In genomic region chr4:165627548-165627947, GRCh38 we compare ENCODE assay signal across 26 cellular contexts.
"Had no signal": no experiment of that assay in that cellular context is flagged by ENCODE, and none has a peak within 500 bp of the region (broad histone marks: within the 10 kb centered on the region; RNA-seq: fewer than 3 reads in every experiment).

No MANE protein-coding gene starts in this region.

- H3K27me3 ChIP-seq: body of pancreas, cardiac muscle cell, neural progenitor cell, spleen, testis, uterus had no signal

- H3K4me3 ChIP-seq: body of pancreas, cardiac muscle cell, neural progenitor cell, prostate gland, testis, uterus had no signal

- H3K36me3 Mint-ChIP-seq: activated naive CD4-positive, alpha-beta T cell treated with anti-CD3 and anti-CD28 coated beads, Interleukin-2, amount 50 U/mL, for 24 hours; mesothelial cell of epicardium; naive thymus-derived CD8-positive, alpha-beta T cell; neural progenitor cell had no signal

- H3K4me2 ChIP-seq: neural progenitor cell had no signal

- H3K36me3 ChIP-seq: cardiac muscle cell, neural progenitor cell, prostate gland, spleen, uterus had no signal

- H3K4me1 ChIP-seq: body of pancreas, neural progenitor cell, prostate gland, spleen, testis, uterus had no signal

- H3K9me3 ChIP-seq: body of pancreas, prostate gland, spleen, testis, uterus had no signal

- H3K4me3 Mint-ChIP-seq: activated CD4-positive, alpha-beta T cell treated with anti-CD3 and anti-CD28 coated beads, Interleukin-2, amount 10 ng/mL, durations not matched to agents 7 days and 5 days; activated CD8-positive, alpha-beta T cell treated with anti-CD3 and anti-CD28 coated beads for 36 hours; activated naive CD4-positive, alpha-beta T cell treated with anti-CD3 and anti-CD28 coated beads, Interleukin-2, amount 50 U/mL, for 24 hours; activated T-helper 1 cell treated with anti-CD3 and anti-CD28 coated beads, Interleukin-12 subunit alpha, Interleukin-12 subunit beta, Interleukin-2, Interleukin-4 antibody, amounts not matched to agents 30 ng/mL and 10 ng/mL and 1 ng/mL, durations not matched to agents 14 hours and 24 hours and 36 hours; dendritic cell treated with granulocyte-macrophage colony-stimulating factor and Interleukin-4, amounts not matched to agents 40 ng/mL and 50 ng/mL, for 4 days; mesothelial cell of epicardium; naive thymus-derived CD8-positive, alpha-beta T cell; neural progenitor cell had no signal

- ATAC-seq: activated CD4-positive, CD25-positive, alpha-beta regulatory T cell treated with anti-CD3 and anti-CD28 coated beads, Interleukin-2, amount 50 U/mL, for 24 hours; activated CD8-positive, alpha-beta T cell treated with anti-CD3 and anti-CD28 coated beads for 36 hours; body of pancreas; left ventricle myocardium superior; naive thymus-derived CD8-positive, alpha-beta T cell had no signal

- H3K27ac Mint-ChIP-seq: activated CD4-positive, alpha-beta T cell treated with anti-CD3 and anti-CD28 coated beads, Interleukin-2, amount 10 ng/mL, durations not matched to agents 7 days and 5 days; activated CD8-positive, alpha-beta T cell treated with anti-CD3 and anti-CD28 coated beads for 36 hours; activated naive CD4-positive, alpha-beta T cell treated with anti-CD3 and anti-CD28 coated beads, Interleukin-2, amount 50 U/mL, for 24 hours; activated T-helper 1 cell treated with anti-CD3 and anti-CD28 coated beads, Interleukin-12 subunit alpha, Interleukin-12 subunit beta, Interleukin-2, Interleukin-4 antibody, amounts not matched to agents 30 ng/mL and 10 ng/mL and 1 ng/mL, durations not matched to agents 14 hours and 24 hours and 36 hours; dendritic cell treated with granulocyte-macrophage colony-stimulating factor and Interleukin-4, amounts not matched to agents 40 ng/mL and 50 ng/mL, for 4 days; mesothelial cell of epicardium; naive thymus-derived CD8-positive, alpha-beta T cell; neural progenitor cell had no signal

- H3K27me3 Mint-ChIP-seq: activated CD4-positive, alpha-beta T cell treated with anti-CD3 and anti-CD28 coated beads, Interleukin-2, amount 10 ng/mL, durations not matched to agents 7 days and 5 days; activated CD8-positive, alpha-beta T cell treated with anti-CD3 and anti-CD28 coated beads for 36 hours; activated naive CD4-positive, alpha-beta T cell treated with anti-CD3 and anti-CD28 coated beads, Interleukin-2, amount 50 U/mL, for 24 hours; dendritic cell treated with granulocyte-macrophage colony-stimulating factor and Interleukin-4, amounts not matched to agents 40 ng/mL and 50 ng/mL, for 4 days had no signal

- DNase-seq: activated CD4-positive, alpha-beta T cell treated with anti-CD3 and anti-CD28 coated beads, Interleukin-2, amount 10 ng/mL, durations not matched to agents 7 days and 5 days; activated CD8-positive, alpha-beta T cell treated with anti-CD3 and anti-CD28 coated beads for 36 hours; activated gamma-delta T cell treated with Interleukin-2 at 50 U/mL for 16 hours; anterior cingulate cortex; body of pancreas; effector CD4-positive, alpha-beta T cell; erythroblast; glutamatergic neuron; hippocampal formation; left ventricle myocardium superior; mammary epithelial cell; naive thymus-derived CD8-positive, alpha-beta T cell; spleen; stimulated activated CD4-positive, alpha-beta T cell treated with anti-CD3 and anti-CD28 coated beads, Interleukin-4, amount 100 ng/mL, for 1 hour; stimulated activated naive CD4-positive, alpha-beta T cell; testis; trophoblast cell; uterus had no signal

- H3K27ac ChIP-seq: body of pancreas, cardiac muscle cell, neural progenitor cell, prostate gland, spleen, testis, uterus had no signal

- H2AFZ ChIP-seq: neural progenitor cell had no signal

- H3K9me3 Mint-ChIP-seq: activated CD4-positive, alpha-beta T cell treated with anti-CD3 and anti-CD28 coated beads, Interleukin-2, amount 10 ng/mL, durations not matched to agents 7 days and 5 days; activated CD8-positive, alpha-beta T cell treated with anti-CD3 and anti-CD28 coated beads for 36 hours; activated naive CD4-positive, alpha-beta T cell treated with anti-CD3 and anti-CD28 coated beads, Interleukin-2, amount 50 U/mL, for 24 hours; activated T-helper 1 cell treated with anti-CD3 and anti-CD28 coated beads, Interleukin-12 subunit alpha, Interleukin-12 subunit beta, Interleukin-2, Interleukin-4 antibody, amounts not matched to agents 30 ng/mL and 10 ng/mL and 1 ng/mL, durations not matched to agents 14 hours and 24 hours and 36 hours; mesothelial cell of epicardium; naive thymus-derived CD8-positive, alpha-beta T cell had no signal

- H3K9ac ChIP-seq: neural progenitor cell had no signal

- H3K4me1 Mint-ChIP-seq: activated CD4-positive, alpha-beta T cell treated with anti-CD3 and anti-CD28 coated beads, Interleukin-2, amount 10 ng/mL, durations not matched to agents 7 days and 5 days; activated naive CD4-positive, alpha-beta T cell treated with anti-CD3 and anti-CD28 coated beads, Interleukin-2, amount 50 U/mL, for 24 hours; naive thymus-derived CD8-positive, alpha-beta T cell had no signal
